ENCODE assay signal across 12 cellular contexts in the genomic region with DNA sequence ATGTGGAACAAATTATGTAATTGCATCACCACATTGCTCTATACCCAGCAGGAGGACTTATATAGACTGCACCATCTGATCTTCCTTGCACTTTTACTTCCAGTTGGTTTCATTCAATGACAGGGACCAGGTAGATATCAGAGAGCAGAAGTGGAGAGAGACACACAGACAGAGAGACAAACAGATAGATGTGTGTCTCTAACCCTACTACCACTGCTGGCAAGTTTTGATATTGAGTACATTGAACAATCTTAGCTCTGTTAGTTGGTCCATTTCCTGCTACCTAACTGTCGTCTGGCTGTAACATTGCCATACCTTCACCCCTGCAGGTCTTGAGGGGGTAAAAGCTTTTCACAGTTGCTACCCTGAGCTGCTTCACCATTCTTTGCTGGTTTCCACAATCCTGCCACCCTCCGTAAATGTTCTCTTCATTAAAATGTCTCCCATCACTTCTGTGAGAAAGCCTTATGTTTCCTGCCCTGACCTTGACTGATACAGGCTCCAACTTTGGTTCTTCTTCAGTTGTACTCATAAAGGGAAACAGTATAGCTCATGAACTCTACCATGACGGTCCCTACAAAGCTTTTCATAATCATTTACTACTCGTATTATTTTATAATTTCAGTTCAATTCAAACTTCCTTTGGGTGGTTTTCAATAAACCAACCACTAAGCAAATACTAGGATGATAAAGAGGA.
DNase-seq lines count a peak whose midpoint lies in the region; ATAC-seq and TF ChIP-seq lines count a peak whose summit lies in the region.
"Had no signal": no experiment of that assay in that cellular context is flagged by ENCODE, and none has a peak within 500 bp of the region (broad histone marks: within the 10 kb centered on the region; RNA-seq: fewer than 3 reads in every experiment).

No MANE protein-coding gene starts in this region.

- peak overlapping the region; percentile 1; the same call in 1 of the 2 replicates for H3K4me2 ChIP-seq in DND-41 (ENCODE audit: insufficient read depth, low read length)

- peaks cover 76% of the 10 kb centered on the region for H3K4me1 ChIP-seq in DND-41 (ENCODE audit: insufficient read depth, low read length)
- H3K4me1 ChIP-seq in heart right ventricle, result peaks cover 0 to 34% (median 0%) of the 10 kb centered on the region in 9 donors
- H3K4me1 ChIP-seq: ascending aorta had no signal

- H3K9me3 ChIP-seq in DND-41 (ENCODE audit: insufficient read depth, low read length, severe bottlenecking) (no peaks in the 10 kb centered on the region), heart right ventricle (no peaks in the 10 kb centered on the region)
- H3K9me3 ChIP-seq: ascending aorta, sigmoid colon had no signal

- H3K27ac ChIP-seq in DND-41 (ENCODE audit: low read length) (peak overlapping the region; percentile 81), heart right ventricle (peak overlapping the region in 1 of 10 donors; percentile 26)
- H3K27ac ChIP-seq: ascending aorta, sigmoid colon had no signal

- TF ChIP-seq CTCF in DND-41 (IDR thresholded peaks at IDR 0.05; ENCODE audit: borderline replicate concordance, extremely low read depth, low read length, poor library complexity, severe bottlenecking), result no peak
- no peak for TF ChIP-seq CTCF in heart right ventricle (IDR thresholded peaks at IDR 0.05)

- no peaks in the 10 kb centered on the region for H3K79me2 ChIP-seq in DND-41 (ENCODE audit: insufficient read depth, low read length)

- no peaks in the 10 kb centered on the region for H3K9me3 Mint-ChIP-seq in activated CD4-positive, alpha-beta memory T cell treated with anti-CD3 and anti-CD28 coated beads for 36 hours
- H3K9me3 Mint-ChIP-seq in naive thymus-derived CD8-positive, alpha-beta T cell, result peaks cover 0 to 3% (median 0%) of the 10 kb centered on the region in 9 donors
- H3K9me3 Mint-ChIP-seq: mesothelial cell of epicardium had no signal

- peaks cover 27% of the 10 kb centered on the region for H3K4me1 Mint-ChIP-seq in activated CD4-positive, alpha-beta memory T cell treated with anti-CD3 and anti-CD28 coated beads for 36 hours (ENCODE audit: low read depth)
- peaks cover 14 to 34% (median 28%) of the 10 kb centered on the region in 4 donors for H3K4me1 Mint-ChIP-seq in naive thymus-derived CD8-positive, alpha-beta T cell

- H3K27me3 Mint-ChIP-seq in activated CD4-positive, alpha-beta memory T cell treated with anti-CD3 and anti-CD28 coated beads for 36 hours, result no peaks in the 10 kb centered on the region
- no peaks in the 10 kb centered on the region for H3K27me3 Mint-ChIP-seq in naive thymus-derived CD8-positive, alpha-beta T cell

- peak overlapping the region; percentile 63 for H3K4me3 Mint-ChIP-seq in activated CD4-positive, alpha-beta memory T cell treated with anti-CD3 and anti-CD28 coated beads for 36 hours
- H3K4me3 Mint-ChIP-seq in naive thymus-derived CD8-positive, alpha-beta T cell, result peak overlapping the region; percentile 9 to 68 (median 35)
- H3K4me3 Mint-ChIP-seq: mesothelial cell of epicardium had no signal

- H3K4me3 ChIP-seq in DND-41 (ENCODE audit: low read depth in 1 of 2, low read length in 2 of 2) (no peak overlapping the region), heart right ventricle (no peak overlapping the region)
- H3K4me3 ChIP-seq: ascending aorta, sigmoid colon had no signal

- H3K27ac Mint-ChIP-seq in activated CD4-positive, alpha-beta memory T cell treated with anti-CD3 and anti-CD28 coated beads for 36 hours, result peak overlapping the region; percentile 62
- H3K27ac Mint-ChIP-seq in naive thymus-derived CD8-positive, alpha-beta T cell, result peak overlapping the region; percentile 3 to 89 (median 74)
- H3K27ac Mint-ChIP-seq: mesothelial cell of epicardium had no signal

- DNase-seq in DND-41 (peak; percentile 23), KBM-7 (peak; percentile 40), heart right ventricle (no peak), NCI-H1048 (lab: John Stamatoyannopoulos, UW) (no peak), DMS 273 (lab: John Stamatoyannopoulos, UW; ENCODE audit: unreplicated experiment) (no peak)
- DNase-seq in activated CD4-positive, alpha-beta memory T cell treated with anti-CD3 and anti-CD28 coated beads for 36 hours, result no peak
- peak in 2 of 10 donors; percentile 8 to 16 for DNase-seq in naive thymus-derived CD8-positive, alpha-beta T cell
- DNase-seq: NCI-H1694 treated with DMSO at 0.1 percent for 48 hours, PC-3, sigmoid colon had no signal

- in situ Hi-C loops in KBM-7 (cut with MboI; ENCODE audit: low pct_unique_long_range_greater_than_20kb, low sequenced_read_pairs), result no loop called here

- POLR2A ChIA-PET in activated CD4-positive, alpha-beta memory T cell treated with anti-CD3 and anti-CD28 coated beads for 36 hours (lab: Charles Lee), result no interaction called here
- POLR2A ChIA-PET in naive thymus-derived CD8-positive, alpha-beta T cell (lab: Charles Lee), result interaction anchor here (1.2 to 1.4 kb wide), 2 partner anchors 19 to 63 kb away, joined by 4 to 5 read pairs; partner anchors contain the start of gene ITGA4

- peak overlapping the region; percentile 27 for H2AFZ ChIP-seq in DND-41 (ENCODE audit: low read depth, low read length)

- WGBS in heart right ventricle, 2 donors, result 80 to 85% methylated on average over 4 of the region's 4 CpGs

- H3K36me3 ChIP-seq in DND-41 (ENCODE audit: insufficient read depth, low read length) (no peaks in the 10 kb centered on the region), heart right ventricle (no peaks in the 10 kb centered on the region)
- H3K36me3 ChIP-seq: ascending aorta, sigmoid colon had no signal

- intact Hi-C loops in activated CD4-positive, alpha-beta memory T cell treated with anti-CD3 and anti-CD28 coated beads for 36 hours (cut with micrococcal nuclease), result no loop called here
- intact Hi-C loops in heart right ventricle (cut with DNase I), result no loop called here

- ATAC-seq in DND-41 (ENCODE audit: insufficient read depth, low read depth) (peak; percentile 27), heart right ventricle (no peak)
- ATAC-seq in naive thymus-derived CD8-positive, alpha-beta T cell, result peak; percentile 54 to 64
- ATAC-seq: PC-3 had no signal

- no peaks in the 10 kb centered on the region for H4K20me1 ChIP-seq in DND-41 (ENCODE audit: insufficient read depth, low read length)

- H3K36me3 Mint-ChIP-seq in activated CD4-positive, alpha-beta memory T cell treated with anti-CD3 and anti-CD28 coated beads for 36 hours, result no peaks in the 10 kb centered on the region
- H3K36me3 Mint-ChIP-seq in naive thymus-derived CD8-positive, alpha-beta T cell, result peaks cover 0 to 6% (median 5%) of the 10 kb centered on the region in 3 donors
- H3K36me3 Mint-ChIP-seq: mesothelial cell of epicardium had no signal

- H3K27me3 ChIP-seq in DND-41 (ENCODE audit: insufficient read depth, low read length, poor library complexity) (no peaks in the 10 kb centered on the region), heart right ventricle (no peaks in the 10 kb centered on the region)
- H3K27me3 ChIP-seq: ascending aorta, sigmoid colon had no signal

- CTCF ChIA-PET in activated CD4-positive, alpha-beta memory T cell treated with anti-CD3 and anti-CD28 coated beads for 36 hours (lab: Charles Lee), result interaction anchor here (1.1 to 1.7 kb wide), 2 partner anchors 62 to 290 kb away, joined by 3 to 5 read pairs; partner anchors contain the start of gene ITGA4

- peak overlapping the region; percentile 44; the same call in 1 of the 2 replicates for H3K9ac ChIP-seq in DND-41 (ENCODE audit: low read depth, low read length)

Comparison
In these comparisons a context has a peak if more than half of its experiments do, and no peak if none do; other contexts are left out.
1. ATAC-seq: peak in DND-41 (single experiment) and naive thymus-derived CD8-positive, alpha-beta T cell (2 of 2); none in heart right ventricle (0 of 8).
2. DNase-seq: peak in DND-41 (single experiment) and KBM-7 (single experiment); none in activated CD4-positive, alpha-beta memory T cell treated with anti-CD3 and anti-CD28 coated beads for 36 hours (single experiment), heart right ventricle (0 of 2), NCI-H1048 (single experiment) and DMS 273 (single experiment).